In genomic region chr4:174604198-174604597, GRCh38 we compare ENCODE assay signal across 12 cellular contexts.
A peak's percentile ranks its signal among the peaks of the same experiment; 100 is the strongest.
DNase-seq lines count a peak whose midpoint lies in the region; ATAC-seq and TF ChIP-seq lines count a peak whose summit lies in the region.
"Had no signal": no experiment of that assay in that cellular context is flagged by ENCODE, and none has a peak within 500 bp of the region (broad histone marks: within the 10 kb centered on the region; RNA-seq: fewer than 3 reads in every experiment).

No MANE protein-coding gene starts in this region.

- H3K4me3 ChIP-seq in AG09309 (ENCODE audit: control insufficient read depth, low read depth, low read length), result no peak overlapping the region
- H3K4me3 ChIP-seq: heart right ventricle, vagina had no signal

- ATAC-seq in HG02588 (IDR thresholded peaks at IDR 0.05; ENCODE audit: unreplicated experiment) (no peak), GM18870 (IDR thresholded peaks at IDR 0.05; ENCODE audit: unreplicated experiment) (no peak)

- DNase-seq in AG09309 (ENCODE audit: low read depth) (peak; percentile 11), MV-4-11 (lab: John Stamatoyannopoulos, UW) (peak; percentile 11), SHP77 (lab: John Stamatoyannopoulos, UW) (peak; percentile 30 to 44), kidney tubule cell (ENCODE audit: low spot score) (peak; percentile 39), ecto neural progenitor cell (ENCODE audit: low spot score) (no peak), NCI-H2196 (lab: John Stamatoyannopoulos, UW; ENCODE audit: unreplicated experiment) (no peak)
- DNase-seq: cerebellar nuclear complex, heart right ventricle, MM.1S had no signal

- no peak for TF ChIP-seq CTCF in AG09309 (IDR thresholded peaks at IDR 0.05; ENCODE audit: control insufficient read depth, insufficient read depth, low read depth, low read length, missing control alignments)

Comparison
In these comparisons a context has a peak if more than half of its experiments do, and no peak if none do; other contexts are left out.
1. DNase-seq: peak in AG09309 (single experiment), MV-4-11 (single experiment), SHP77 (2 of 2) and kidney tubule cell (single experiment); none in ecto neural progenitor cell (single experiment) and NCI-H2196 (single experiment).